In the genomic region with DNA sequence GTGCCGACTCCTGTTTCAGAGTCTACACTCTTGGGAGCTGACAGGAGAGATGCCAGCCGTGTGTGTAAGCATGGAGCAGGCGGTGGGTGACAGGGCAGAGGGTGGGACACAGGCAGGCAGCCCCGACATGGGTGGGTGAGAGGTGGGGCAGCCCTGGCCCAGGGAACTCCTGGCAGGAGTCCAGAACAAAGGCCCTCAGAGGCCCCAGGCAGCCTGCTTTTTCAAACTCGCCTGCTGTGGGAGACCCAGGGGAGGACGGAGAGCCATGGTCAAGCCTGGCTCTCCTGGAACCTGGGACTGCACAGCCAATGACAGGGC, we compare ENCODE assay signal across 18 cellular contexts.
"Had no signal": no experiment of that assay in that cellular context is flagged by ENCODE, and none has a peak within 500 bp of the region (broad histone marks: within the 10 kb centered on the region; RNA-seq: fewer than 3 reads in every experiment).

No MANE protein-coding gene starts in this region.

- H3K4me3 ChIP-seq: adrenal gland, colonic mucosa, dorsolateral prefrontal cortex, esophagus muscularis mucosa, spleen, thyroid gland had no signal

- H3K4me1 ChIP-seq: adrenal gland, colonic mucosa, esophagus muscularis mucosa, spleen, thyroid gland had no signal

- FAIRE-seq: astrocyte, frontal cortex had no signal

- H3K36me3 ChIP-seq: adrenal gland, colonic mucosa, spleen, thyroid gland had no signal

- H3K27ac ChIP-seq: adrenal gland, colonic mucosa, dorsolateral prefrontal cortex, esophagus muscularis mucosa, spleen, thyroid gland had no signal

- DNase-seq: activated CD4-positive, alpha-beta T cell treated with anti-CD3 and anti-CD28 coated beads for 1 hour; activated gamma-delta T cell treated with Interleukin-2 at 50 U/mL for 16 hours; colonic mucosa; effector memory CD8-positive, alpha-beta T cell; hippocampal formation; left ventricle myocardium superior; stimulated activated CD4-positive, alpha-beta T cell treated with anti-CD3 and anti-CD28 coated beads, Interleukin-4, amount 100 ng/mL, for 24 hours; stimulated activated naive CD4-positive, alpha-beta T cell treated with Interleukin-2 at 50 U/mL for 16 hours; substantia nigra; T-helper 1 cell; T-helper 9 cell; thyroid gland had no signal

- H3K27me3 ChIP-seq: adrenal gland, colonic mucosa, dorsolateral prefrontal cortex, esophagus muscularis mucosa, thyroid gland had no signal

- ATAC-seq: effector memory CD8-positive, alpha-beta T cell had no signal

- H3K9me3 ChIP-seq: adrenal gland, colonic mucosa, esophagus muscularis mucosa, spleen, thyroid gland had no signal
